In the genomic region with DNA sequence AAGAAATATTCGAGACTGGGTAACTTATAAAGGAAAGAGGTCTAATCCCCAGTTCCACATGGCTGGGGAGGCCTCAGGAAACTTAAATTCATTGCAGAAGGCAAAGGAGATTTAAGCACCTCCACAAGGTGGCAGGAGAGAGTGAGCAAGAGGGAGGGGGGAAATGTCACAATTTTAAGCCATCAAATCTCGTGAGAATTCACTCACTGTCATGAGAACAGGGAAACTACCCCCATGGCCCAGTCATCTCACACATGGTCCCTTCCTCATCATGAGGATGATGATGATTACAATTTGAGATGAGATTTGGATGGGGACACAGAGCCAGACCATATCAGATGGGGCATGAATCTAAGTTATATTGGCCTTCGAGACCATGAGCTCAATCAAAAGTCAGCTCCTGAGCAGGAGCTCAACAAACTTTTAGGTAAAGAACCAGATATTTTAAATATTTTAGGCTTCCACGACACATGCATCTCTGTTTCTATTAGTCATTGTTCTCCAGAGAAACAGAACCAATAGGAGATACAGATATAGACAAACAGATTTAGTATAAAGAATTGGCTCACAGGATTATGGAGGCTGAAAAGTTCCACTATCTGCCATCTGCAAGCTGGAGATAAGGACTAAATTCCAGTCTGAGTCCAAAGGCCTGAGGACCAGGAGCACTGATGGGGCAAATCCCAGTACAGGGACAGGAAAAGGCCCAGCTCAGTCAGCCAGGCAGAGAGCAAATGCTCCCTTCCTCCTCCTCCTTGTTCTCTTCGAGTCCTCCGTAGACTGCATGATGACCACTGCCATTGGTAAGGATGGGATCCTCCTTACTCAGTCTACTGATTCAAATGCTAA, we compare ENCODE assay signal across 8 cellular contexts. TPM values are rescaled to one million over a fixed set of nuclear protein-coding genes. Genes with fewer than 3 reads are reported as not detected.
A peak's percentile ranks its signal among the peaks of the same experiment; 100 is the strongest.
DNase-seq lines count a peak whose midpoint lies in the region; ATAC-seq and TF ChIP-seq lines count a peak whose summit lies in the region.

No MANE protein-coding gene starts in this region.

- CTCF ChIA-PET in T-cell (lab: Charles Lee): interaction anchor here in 1 of 2 donors (2.2 kb wide), 1 partner anchor 23 kb away, joined by 11 read pairs; no protein-coding TSS in a partner anchor

- POLR2A ChIA-PET in T-cell (lab: Charles Lee): no interaction called here

- no peak overlapping the region for H3K4me3 ChIP-seq in CD4-positive, CD25-positive, alpha-beta regulatory T cell (ENCODE audit: low read depth, low read length)
- no peak overlapping the region for H3K4me3 ChIP-seq in HL-60 (replicated peaks; ENCODE audit: insufficient read depth, low read length)
- H3K4me3 ChIP-seq in choroid plexus epithelial cell (ENCODE audit: low read depth, low read length): no peak overlapping the region

- H3K27ac Mint-ChIP-seq in CD4-positive, CD25-positive, alpha-beta regulatory T cell: peak overlapping the region in 2 of 3 donors; percentile 46 to 47
- no peak overlapping the region for H3K27ac Mint-ChIP-seq in T-cell
- H3K27ac Mint-ChIP-seq in osteocyte (ENCODE audit: unreplicated experiment): no peak overlapping the region

- H3K36me3 Mint-ChIP-seq in CD4-positive, CD25-positive, alpha-beta regulatory T cell: peaks cover 25% of the 10 kb centered on the region
- H3K36me3 Mint-ChIP-seq in T-cell: peaks cover 16% of the 10 kb centered on the region
- H3K36me3 Mint-ChIP-seq in osteocyte (ENCODE audit: unreplicated experiment): no peaks in the 10 kb centered on the region

- peak; percentile 17 to 75 (median 41) for DNase-seq in CD4-positive, CD25-positive, alpha-beta regulatory T cell
- peak; percentile 51 to 67 for DNase-seq in HL-60 (ENCODE audit: low read depth in 1 of 2, low spot score in 1 of 2)
- DNase-seq in T-cell: peak in 30 of 34 experiments; percentile 11 to 56 (median 34)
- DNase-seq in choroid plexus epithelial cell (ENCODE audit: low read depth): peak; percentile 49
- no peak for DNase-seq in osteocyte (ENCODE audit: extremely low spot score, unreplicated experiment)
- DNase-seq in GM19238 (ENCODE audit: insufficient read length, low spot score): no peak
- DNase-seq in dedifferentiated amniotic fluid mesenchymal stem cell (ENCODE audit: extremely low spot score): no peak

- H3K27me3 Mint-ChIP-seq in CD4-positive, CD25-positive, alpha-beta regulatory T cell: no peaks in the 10 kb centered on the region
- H3K27me3 Mint-ChIP-seq in T-cell: no peaks in the 10 kb centered on the region
- H3K27me3 Mint-ChIP-seq in osteocyte (ENCODE audit: unreplicated experiment): no peaks in the 10 kb centered on the region

- no peak overlapping the region for H3K4me3 Mint-ChIP-seq in CD4-positive, CD25-positive, alpha-beta regulatory T cell
- no peak overlapping the region for H3K4me3 Mint-ChIP-seq in T-cell
- H3K4me3 Mint-ChIP-seq in osteocyte (ENCODE audit: unreplicated experiment): no peak overlapping the region

- H3K27ac ChIP-seq in CD4-positive, CD25-positive, alpha-beta regulatory T cell (ENCODE audit: insufficient read depth, low read length, poor library complexity, severe bottlenecking): no peak overlapping the region
- no peak overlapping the region for H3K27ac ChIP-seq in HL-60 (replicated peaks)

- peaks cover 20 to 53% (median 36%) of the 10 kb centered on the region in 4 donors for H3K4me1 Mint-ChIP-seq in CD4-positive, CD25-positive, alpha-beta regulatory T cell
- H3K4me1 Mint-ChIP-seq in T-cell (peaks cover 32 to 45% (median 35%) of the 10 kb centered on the region in 3 donors), osteocyte (ENCODE audit: unreplicated experiment) (peaks cover 4% of the 10 kb centered on the region)

- no peaks in the 10 kb centered on the region for H3K9me3 ChIP-seq in CD4-positive, CD25-positive, alpha-beta regulatory T cell (ENCODE audit: control insufficient read depth in 2 of 2, low read length in 2 of 2)

- peak in 1 of 2 donors; percentile 37 for ATAC-seq in CD4-positive, CD25-positive, alpha-beta regulatory T cell (ENCODE audit: low read depth in 2 of 2)
- ATAC-seq in T-cell (replicated peaks in 1 of 4) (peak in 2 of 4 experiments; percentile 24 to 52), HG03565 (IDR thresholded peaks at IDR 0.05; ENCODE audit: unreplicated experiment) (no peak)

- no peaks in the 10 kb centered on the region for H3K27me3 ChIP-seq in CD4-positive, CD25-positive, alpha-beta regulatory T cell (ENCODE audit: control insufficient read depth, insufficient read depth, low read length)
- no peaks in the 10 kb centered on the region for H3K27me3 ChIP-seq in HL-60 (ENCODE audit: insufficient read depth, poor library complexity, severe bottlenecking)

- TF ChIP-seq CTCF in HL-60 (IDR thresholded peaks at IDR 0.05; ENCODE audit: insufficient read depth, low read length) (peak; percentile 38), choroid plexus epithelial cell (conservative IDR thresholded peaks at IDR 0.05; ENCODE audit: low read depth, low read length) (peak; percentile 71), osteocyte (IDR thresholded peaks at IDR 0.05) (peak; percentile 46)

- H3K9me3 Mint-ChIP-seq in CD4-positive, CD25-positive, alpha-beta regulatory T cell: no peaks in the 10 kb centered on the region
- no peaks in the 10 kb centered on the region for H3K9me3 Mint-ChIP-seq in T-cell
- no peaks in the 10 kb centered on the region for H3K9me3 Mint-ChIP-seq in osteocyte (ENCODE audit: unreplicated experiment)

- peaks cover 21% of the 10 kb centered on the region for H3K36me3 ChIP-seq in CD4-positive, CD25-positive, alpha-beta regulatory T cell (ENCODE audit: control insufficient read depth, insufficient read depth, low read length)

- peaks cover 17% of the 10 kb centered on the region for H3K4me1 ChIP-seq in CD4-positive, CD25-positive, alpha-beta regulatory T cell (ENCODE audit: control insufficient read depth, insufficient read depth, low read length, poor library complexity, severe bottlenecking)

RNA-seq across cellular contexts. Expression of gene DGLUCY, which starts 24.9 kb away (rescaled TPM):
- 120 TPM for total RNA-seq in CD4-positive, CD25-positive, alpha-beta regulatory T cell
- 10 to 100 TPM; 45.2 to 62.7 (median 56.9) TPM for polyA plus RNA-seq in CD4-positive, CD25-positive, alpha-beta regulatory T cell
- total RNA-seq in T-cell (100 to 1,000 TPM in 2 of 5 donors, 10 to 100 TPM in 3; 69.8 to 144 (median 99.8) TPM), osteocyte (20.4 and 29.3 TPM in 2 replicates)

Comparison
In these comparisons a context has a peak if more than half of its experiments do, and no peak if none do; other contexts are left out.
1. DNase-seq: peak in CD4-positive, CD25-positive, alpha-beta regulatory T cell (3 of 3), HL-60 (2 of 2), T-cell (30 of 34) and choroid plexus epithelial cell (single experiment); none in osteocyte (single experiment), GM19238 (single experiment) and dedifferentiated amniotic fluid mesenchymal stem cell (single experiment).
2. H3K27ac Mint-ChIP-seq: peak in CD4-positive, CD25-positive, alpha-beta regulatory T cell (2 of 3); none in T-cell (0 of 2) and osteocyte (single experiment).
3. Peak in every context shown above with its lines, with median percentiles within 50 percentile points of each other: CTCF ChIP-seq.